In the genomic region with DNA sequence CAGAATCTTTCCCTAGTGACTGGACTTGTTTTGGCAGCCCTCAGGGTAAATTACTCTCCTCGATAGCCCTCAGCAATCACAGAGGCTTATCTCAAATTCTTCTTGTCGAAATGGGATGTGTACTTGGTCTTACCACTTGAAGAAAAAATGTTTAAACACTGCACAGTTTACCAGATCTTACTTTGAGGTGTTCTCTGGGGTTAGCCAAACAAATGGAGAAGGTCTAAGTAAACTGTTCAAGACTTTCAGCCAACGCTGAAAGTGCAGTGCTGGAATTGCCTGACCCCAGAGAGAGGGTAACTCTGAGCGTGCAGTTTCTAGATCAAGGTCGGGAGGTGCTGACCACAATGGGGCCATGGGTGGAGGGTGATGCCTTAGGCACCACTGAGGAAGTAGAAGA, we compare ENCODE assay signal across 13 cellular contexts. TPM values are rescaled to one million over a fixed set of nuclear protein-coding genes. Genes with fewer than 3 reads are reported as not detected.
DNase-seq lines count a peak whose midpoint lies in the region; ATAC-seq, FAIRE-seq and TF ChIP-seq lines count a peak whose summit lies in the region.
"Had no signal": no experiment of that assay in that cellular context is flagged by ENCODE, and none has a peak within 500 bp of the region (broad histone marks: within the 10 kb centered on the region; RNA-seq: fewer than 3 reads in every experiment).

No MANE protein-coding gene starts in this region.

- no peak overlapping the region for H3K9ac ChIP-seq in GM12878 (ENCODE audit: control insufficient read depth, insufficient read depth, low read length)
- H3K9ac ChIP-seq: KMS-11 had no signal

- ATAC-seq in GM18498 (IDR thresholded peaks at IDR 0.05; ENCODE audit: unreplicated experiment) (peak; percentile 46), GM12878 (peak; percentile 79), sciatic nerve (peak; percentile 13), HG03565 (IDR thresholded peaks at IDR 0.05; ENCODE audit: unreplicated experiment) (no peak)
- ATAC-seq in activated naive CD4-positive, alpha-beta T cell treated with anti-CD3 and anti-CD28 coated beads, Interleukin-2, amount 50 U/mL, for 72 hours, result no peak
- ATAC-seq: right cardiac atrium had no signal

- H3K27ac Mint-ChIP-seq in activated naive CD4-positive, alpha-beta T cell treated with anti-CD3 and anti-CD28 coated beads, Interleukin-2, amount 50 U/mL, for 72 hours, result no peak overlapping the region
- H3K27ac Mint-ChIP-seq: CD8-positive, alpha-beta T cell; naive B cell had no signal

- no peaks in the 10 kb centered on the region for H3K36me3 Mint-ChIP-seq in activated naive CD4-positive, alpha-beta T cell treated with anti-CD3 and anti-CD28 coated beads, Interleukin-2, amount 50 U/mL, for 72 hours
- H3K36me3 Mint-ChIP-seq: CD8-positive, alpha-beta T cell; naive B cell had no signal

- no peak for TF ChIP-seq EP300 in GM12878 (IDR thresholded peaks at IDR 0.05; ENCODE audit: borderline replicate concordance in 1 of 2, control insufficient read depth in 1 of 2, low read depth in 2 of 2, low read length in 2 of 2)

- no peaks in the 10 kb centered on the region for H3K27me3 ChIP-seq in GM12878 (replicated peaks in 1 of 2; ENCODE audit: control insufficient read depth in 2 of 2, insufficient read depth in 2 of 2, low read length in 1 of 2)

- H3K79me2 ChIP-seq in GM12878 (ENCODE audit: control insufficient read depth, insufficient read depth, low read length), result no peaks in the 10 kb centered on the region

- no TSS peak for BruUV-seq in GM12878 (replicated peaks; lab: Mats Ljungman, UMichigan)

- in situ Hi-C loops in GM12878 (cut with MboI), result no loop called here

- no peak for TF ChIP-seq RAD21 in GM12878 (IDR thresholded peaks at IDR 0.05; ENCODE audit: insufficient read depth, low read depth, low read length)

- H2AFZ ChIP-seq in GM12878 (ENCODE audit: control insufficient read depth, low read depth, low read length), result peak overlapping the region; percentile 39

- peaks cover 18% of the 10 kb centered on the region for H3K4me1 ChIP-seq in GM12878 (ENCODE audit: control insufficient read depth, insufficient read depth, low read length)

- no peaks in the 10 kb centered on the region for H3K9me3 ChIP-seq in GM12878 (replicated peaks; ENCODE audit: control insufficient read depth, insufficient read depth, low read length)

- DNase-seq in NCI-H226, result peak; percentile 78
- no peak for DNase-seq in GM12878 (ENCODE audit: low read depth, low spot score)
- DNase-seq in sciatic nerve (ENCODE audit: low spot score), result no peak
- DNase-seq in AG08395 (ENCODE audit: low spot score), result no peak
- DNase-seq in activated naive CD4-positive, alpha-beta T cell treated with anti-CD3 and anti-CD28 coated beads, Interleukin-2, amount 50 U/mL, for 72 hours (ENCODE audit: low spot score in 2 of 2), result no peak
- DNase-seq: activated effector memory CD4-positive, alpha-beta T cell treated with Interleukin-2 at 50 U/mL for 16 hours; naive B cell; right cardiac atrium; stimulated activated CD4-positive, alpha-beta T cell treated with anti-CD3 and anti-CD28 coated beads, Interleukin-4, amount 100 ng/mL, for 24 hours had no signal

- H3K36me3 ChIP-seq in GM12878 (ENCODE audit: control insufficient read depth in 2 of 2, insufficient read depth in 2 of 2, low read length in 1 of 2), result no peaks in the 10 kb centered on the region

- H3K4me2 ChIP-seq in GM12878 (ENCODE audit: control insufficient read depth, insufficient read depth), result peak overlapping the region; percentile 77
- H3K4me2 ChIP-seq: KMS-11 had no signal

- H3K27ac ChIP-seq in GM12878 (ENCODE audit: control insufficient read depth, insufficient read depth), result no peak overlapping the region; the same call in 1 of the 2 replicates
- H3K27ac ChIP-seq: KMS-11 had no signal

- no peak for FAIRE-seq in GM12878 (lab: Jason Lieb, UNC)

- TF ChIP-seq POLR2A in GM12878 (IDR thresholded peaks at IDR 0.05; ENCODE audit: low read depth, low read length), result no peak

- no peaks in the 10 kb centered on the region for H4K20me1 ChIP-seq in GM12878 (ENCODE audit: control insufficient read depth, insufficient read depth)

- POLR2A ChIA-PET in GM12878 (lab: Charles Lee), result no interaction called here

- intact Hi-C loops in GM12878 (cut with micrococcal nuclease; ENCODE audit: unreplicated experiment) (loop anchor here (5.0 kb wide), 1 partner anchor 36 kb away; no protein-coding TSS in a partner anchor), sciatic nerve (cut with DNase I) (no loop called here)

- 47% methylated on average over 5 of the region's 5 CpGs for WGBS in GM12878 (ENCODE audit: insufficient coverage, insufficient replicate concordance, low lambda C conversion rate, missing lambda C conversion rate)

- no peaks in the 10 kb centered on the region for H3K9me3 Mint-ChIP-seq in activated naive CD4-positive, alpha-beta T cell treated with anti-CD3 and anti-CD28 coated beads, Interleukin-2, amount 50 U/mL, for 72 hours
- H3K9me3 Mint-ChIP-seq: CD8-positive, alpha-beta T cell; naive B cell had no signal

- CTCF ChIA-PET in GM12878 (lab: Yijun Ruan, JAX), result interaction anchor here (0.6 to 2.3 kb wide), 5 partner anchors 15 to 476 kb away, joined by 3 to 43 read pairs (median 10); no protein-coding TSS in a partner anchor

- H3K4me3 ChIP-seq in GM12878, result no peak overlapping the region

- TF ChIP-seq CTCF in GM12878 (IDR thresholded peaks at IDR 0.05 in 2 of 3, conservative IDR thresholded peaks at IDR 0.05 in 1 of 3; ENCODE audit: control insufficient read depth in 2 of 3, extremely low read depth in 1 of 3, insufficient read depth in 1 of 3, low read depth in 3 of 3, low read length in 3 of 3), result no peak

- RAD21 ChIA-PET in GM12878 (lab: Charles Lee; ENCODE audit: unreplicated experiment), result interaction anchor here (1.6 to 2.3 kb wide), 4 partner anchors 15 to 476 kb away, joined by 6 to 28 read pairs (median 12); no protein-coding TSS in a partner anchor

- SMC1A ChIA-PET in GM12878 (lab: Charles Lee; ENCODE audit: uncharacterized antibody, unreplicated experiment), result interaction anchor here (2.1 to 2.6 kb wide), 4 partner anchors 12 to 391 kb away, joined by 8 to 17 read pairs (median 12); no protein-coding TSS in a partner anchor

TF ChIP-seq in GM12878, 131 proteins besides CTCF, POLR2A, EP300 and RAD21 (continues in another document):
- TF ChIP-seq RUNX3 (IDR thresholded peaks at IDR 0.05; ENCODE audit: low read length) (peak; percentile 60), BHLHE40 (IDR thresholded peaks at IDR 0.05; ENCODE audit: borderline replicate concordance in 1 of 2, low read depth in 2 of 2, low read length in 1 of 2) (0 out of 4 replicates have a peak, but pooled peaks of 1 of the 2 experiments have one; percentile 14), EGR1 (IDR thresholded peaks at IDR 0.05; ENCODE audit: borderline replicate concordance in 1 of 2, low read depth in 2 of 2, low read length in 2 of 2) (no peak), JUNB (IDR thresholded peaks at IDR 0.05) (no peak), YBX1 (IDR thresholded peaks at IDR 0.05) (no peak), HCFC1 (IDR thresholded peaks at IDR 0.05; ENCODE audit: low read length) (no peak), SIX5 (IDR thresholded peaks at IDR 0.05; ENCODE audit: low read depth, low read length, severe bottlenecking) (no peak), NR2F1 (conservative IDR thresholded peaks at IDR 0.05) (peak; percentile 87), IKZF1 (conservative IDR thresholded peaks at IDR 0.05) (peak; percentile 43; the same call in 1 of the 2 replicates)
- TF ChIP-seq, protein P1, sequence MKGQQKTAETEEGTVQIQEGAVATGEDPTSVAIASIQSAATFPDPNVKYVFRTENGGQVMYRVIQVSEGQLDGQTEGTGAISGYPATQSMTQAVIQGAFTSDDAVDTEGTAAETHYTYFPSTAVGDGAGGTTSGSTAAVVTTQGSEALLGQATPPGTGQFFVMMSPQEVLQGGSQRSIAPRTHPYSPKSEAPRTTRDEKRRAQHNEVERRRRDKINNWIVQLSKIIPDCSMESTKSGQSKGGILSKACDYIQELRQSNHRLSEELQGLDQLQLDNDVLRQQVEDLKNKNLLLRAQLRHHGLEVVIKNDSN (IDR thresholded peaks at IDR 0.05; ENCODE audit: borderline replicate concordance, extremely low read length, insufficient read depth, low read depth, low read length), result no peak

RNA-seq across cellular contexts. Expression of a gene that starts 39.2 kb away (rescaled TPM):
- total RNA-seq in GM12878 (2013; cell fraction: nucleolus; rRNA removed), result 123 and 131 TPM in 2 replicates
- total RNA-seq in GM12878 (2014; rRNA removed), result 12.9 and 15.1 TPM in 2 replicates
- 12.8 and 13.0 TPM in 2 replicates for total RNA-seq in GM12878 (2014; rRNA removed; fragmentation: Illumina TruSeq; extraction: Trizol)
- total RNA-seq in GM12878 (2021), result 14.7 and 15.2 TPM in 2 replicates
- 10.8 TPM for polyA plus RNA-seq in GM12878 (2011; ENCODE audit: low read depth)
- 122 and 123 TPM in 2 replicates for polyA plus RNA-seq in GM12878 (2011; rRNA removed)
- polyA plus RNA-seq in GM12878 (2011; cell fraction: cytosol; rRNA removed), result 73.6 and 81.0 TPM in 2 replicates
- polyA plus RNA-seq in GM12878 (2011; cell fraction: nucleus; rRNA removed), result 120 and 147 TPM in 2 replicates
- polyA plus RNA-seq in GM12878 (2012), result 11.3 and 20.8 TPM in 2 replicates
- 12.3 and 13.0 TPM in 2 replicates for polyA plus RNA-seq in GM12878 (2014; fragmentation: Illumina TruSeq; extraction: Trizol)
- 1 to 10 TPM; 5.3 to 5.8 TPM for polyA plus RNA-seq in GM12878 (2014; fragmentation: Nextera tagmentation; extraction: Ambion mirVana)
- polyA plus RNA-seq in GM12878 (2014; rRNA removed), result 14.1 and 16.5 TPM in 2 replicates
- 1 to 10 TPM; 5.6 to 7.1 TPM for polyA plus RNA-seq in GM12878 (2016; fragmentation: Nextera tagmentation; extraction: Ambion mirVana)
- 124 and 137 TPM in 2 replicates for polyA minus RNA-seq in GM12878 (2011; rRNA and poly(A)+ RNA removed)
- polyA minus RNA-seq in GM12878 (2011; cell fraction: cytosol; rRNA and poly(A)+ RNA removed), result 37.2 and 44.1 TPM in 2 replicates
- 67.3 and 86.4 TPM in 2 replicates for polyA minus RNA-seq in GM12878 (2011; cell fraction: nucleus; rRNA and poly(A)+ RNA removed)
- 36.9 TPM for total RNA-seq in sciatic nerve
- total RNA-seq in activated naive CD4-positive, alpha-beta T cell treated with anti-CD3 and anti-CD28 coated beads, Interleukin-2, amount 50 U/mL, for 72 hours, result 10 to 100 TPM in 1 of 2 donors, 1 to 10 TPM in 1; 5.4 to 10.9 TPM

Comparison
In these comparisons a context has a peak if more than half of its experiments do, and no peak if none do; other contexts are left out.
1. ATAC-seq: peak in GM18498 (single experiment), GM12878 (single experiment) and sciatic nerve (single experiment); none in activated naive CD4-positive, alpha-beta T cell treated with anti-CD3 and anti-CD28 coated beads, Interleukin-2, amount 50 U/mL, for 72 hours (0 of 2) and HG03565 (single experiment).